Comparison of ENCODE assay signal across 2 cellular contexts in genomic region chr7:93036149-93036640, GRCh38.
TF ChIP-seq lines count a peak whose summit lies in the region.

No MANE protein-coding gene starts in this region.

TF ChIP-seq in GM23338, 12 proteins besides CTCF, POLR2A, EP300 and RAD21 (continued from another document):
- TF ChIP-seq ZNF462 (CRISPR knock-in tag; IDR thresholded peaks at IDR 0.05) (no peak), EZH2phosphoT487 (IDR thresholded peaks at IDR 0.05; ENCODE audit: unreplicated experiment) (no peak), REST (IDR thresholded peaks at IDR 0.05; ENCODE audit: unreplicated experiment) (no peak), ZNF331 (CRISPR knock-in tag; IDR thresholded peaks at IDR 0.05; ENCODE audit: low read depth) (no peak), ETS1 (IDR thresholded peaks at IDR 0.05) (no peak), JUNB (IDR thresholded peaks at IDR 0.05; ENCODE audit: unreplicated experiment) (no peak), STAT1 (IDR thresholded peaks at IDR 0.05; ENCODE audit: unreplicated experiment) (no peak), NANOG (IDR thresholded peaks at IDR 0.05; ENCODE audit: borderline replicate concordance) (no peak)
TF ChIP-seq in GM23338: peak in this region for 0.

TF ChIP-seq in WTC11, 78 proteins besides CTCF, POLR2A, EP300 and RAD21 (continued from another document):
- no peak for TF ChIP-seq CDX4 (CRISPR knock-in tag; IDR thresholded peaks at IDR 0.05; ENCODE audit: borderline replicate concordance)
- no peak for TF ChIP-seq ATF1 (CRISPR knock-in tag; IDR thresholded peaks at IDR 0.05)
- TF ChIP-seq PRRX2 (CRISPR knock-in tag; IDR thresholded peaks at IDR 0.05): no peak
- no peak for TF ChIP-seq IRF2 (CRISPR knock-in tag; IDR thresholded peaks at IDR 0.05; ENCODE audit: borderline replicate concordance, low read depth)
- TF ChIP-seq GABPB1 (CRISPR knock-in tag; IDR thresholded peaks at IDR 0.05): no peak
- TF ChIP-seq ESRRA (CRISPR knock-in tag; IDR thresholded peaks at IDR 0.05; ENCODE audit: borderline replicate concordance): no peak
- no peak for TF ChIP-seq ZMAT4 (CRISPR knock-in tag; IDR thresholded peaks at IDR 0.05)
- TF ChIP-seq ZNF671 (CRISPR knock-in tag; IDR thresholded peaks at IDR 0.05): no peak
- TF ChIP-seq OVOL2 (CRISPR knock-in tag; IDR thresholded peaks at IDR 0.05; ENCODE audit: borderline replicate concordance): no peak
- TF ChIP-seq ZNF532 (CRISPR knock-in tag; IDR thresholded peaks at IDR 0.05; ENCODE audit: borderline replicate concordance): no peak
- no peak for TF ChIP-seq ATF2 (CRISPR knock-in tag; IDR thresholded peaks at IDR 0.05; ENCODE audit: borderline replicate concordance, low read depth)
- TF ChIP-seq TEAD1 (CRISPR knock-in tag; IDR thresholded peaks at IDR 0.05): no peak
- TF ChIP-seq ATF3 (CRISPR knock-in tag; conservative IDR thresholded peaks at IDR 0.05): no peak
- no peak for TF ChIP-seq HMGA2 (CRISPR knock-in tag; IDR thresholded peaks at IDR 0.05)
- TF ChIP-seq GRHL2 (CRISPR knock-in tag; IDR thresholded peaks at IDR 0.05; ENCODE audit: insufficient replicate concordance, severe bottlenecking): no peak
